8 cellular contexts compared by ENCODE assay signal in genomic region chr11:33835143-33835878, GRCh38. TPM values are rescaled to one million over a fixed set of nuclear protein-coding genes. Genes with fewer than 3 reads are reported as not detected.
A peak's percentile ranks its signal among the peaks of the same experiment; 100 is the strongest.
DNase-seq lines count a peak whose midpoint lies in the region; ATAC-seq and TF ChIP-seq lines count a peak whose summit lies in the region.

No MANE protein-coding gene starts in this region.

- no peak overlapping the region for H2AFZ ChIP-seq in neural progenitor cell (replicated peaks)

- H3K4me1 Mint-ChIP-seq in brain (no peaks in the 10 kb centered on the region), neural progenitor cell (no peaks in the 10 kb centered on the region)

- no peaks in the 10 kb centered on the region for H3K4me1 ChIP-seq in neural progenitor cell

- no peaks in the 10 kb centered on the region for H4K20me1 ChIP-seq in neural progenitor cell (ENCODE audit: low read depth)

- no peak overlapping the region for H3K4me2 ChIP-seq in neural progenitor cell

- no peaks in the 10 kb centered on the region for H3K79me2 ChIP-seq in neural progenitor cell (ENCODE audit: low read depth)

- H3K9me3 Mint-ChIP-seq in brain (no peaks in the 10 kb centered on the region), neural progenitor cell (no peaks in the 10 kb centered on the region)

- no peak overlapping the region for H3K4me3 ChIP-seq in NB4 (ENCODE audit: low read depth, low read length)
- H3K4me3 ChIP-seq in neural progenitor cell = no peak overlapping the region

- H3K4me3 Mint-ChIP-seq in brain (no peak overlapping the region), neural progenitor cell (no peak overlapping the region)

- ATAC-seq in HG03432 (IDR thresholded peaks at IDR 0.05; ENCODE audit: unreplicated experiment) = no peak

- H3F3A ChIP-seq in neural progenitor cell (ENCODE audit: low read depth) = no peaks in the 10 kb centered on the region

- DNase-seq in EL (peak; percentile 78), NB4 (ENCODE audit: low read depth) (peak; percentile 68), neural progenitor cell (ENCODE audit: low spot score) (no peak), SHP77 (lab: John Stamatoyannopoulos, UW) (no peak), COLO668 (lab: John Stamatoyannopoulos, UW; ENCODE audit: unreplicated experiment) (no peak)
- DNase-seq in stimulated activated naive CD4-positive, alpha-beta T cell treated with Interleukin-2 at 50 U/mL for 16 hours (lab: John Stamatoyannopoulos, UW) = no peak

- no peaks in the 10 kb centered on the region for H3K9me3 ChIP-seq in neural progenitor cell (ENCODE audit: low read depth)

- H3K36me3 Mint-ChIP-seq in brain (no peaks in the 10 kb centered on the region), neural progenitor cell (no peaks in the 10 kb centered on the region)

- TF ChIP-seq CTCF in NB4 (IDR thresholded peaks at IDR 0.05; ENCODE audit: low read depth, low read length) (no peak), brain (conservative IDR thresholded peaks at IDR 0.05) (peak; percentile 42 to 43), neural progenitor cell (IDR thresholded peaks at IDR 0.05) (peak; percentile 18)

- H3K36me3 ChIP-seq in neural progenitor cell = no peaks in the 10 kb centered on the region

- H3K27ac Mint-ChIP-seq in brain = no peak overlapping the region
- no peak overlapping the region for H3K27ac Mint-ChIP-seq in neural progenitor cell

- H3K27ac ChIP-seq in neural progenitor cell = no peak overlapping the region

- no peak for TF ChIP-seq POLR2A in NB4 (IDR thresholded peaks at IDR 0.05; ENCODE audit: extremely low read depth, insufficient read length)

- H3K27me3 ChIP-seq in neural progenitor cell = no peaks in the 10 kb centered on the region

- no peak overlapping the region for H3K9ac ChIP-seq in neural progenitor cell

- H3K27me3 Mint-ChIP-seq in brain (peaks cover 43% of the 10 kb centered on the region), neural progenitor cell (ENCODE audit: insufficient read depth, low read depth) (peaks cover 6% of the 10 kb centered on the region)

RNA-seq across cellular contexts. Expression of gene LMO2, which starts 56.6 kb away (rescaled TPM):
- polyA plus RNA-seq in brain (ENCODE audit: insufficient read depth, low read depth, low replicate concordance) = 33.3 TPM
- 0.92 and 2.0 TPM in 2 replicates for total RNA-seq in neural progenitor cell (ENCODE audit: low replicate concordance)

Comparison
In these comparisons a context has a peak if more than half of its experiments do, and no peak if none do; other contexts are left out.
1. DNase-seq: peak in EL (single experiment) and NB4 (single experiment); none in neural progenitor cell (single experiment), SHP77 (0 of 2), COLO668 (single experiment) and stimulated activated naive CD4-positive, alpha-beta T cell treated with Interleukin-2 at 50 U/mL for 16 hours (single experiment).